Comparison of ENCODE assay signal across 1 cellular context in the genomic region with DNA sequence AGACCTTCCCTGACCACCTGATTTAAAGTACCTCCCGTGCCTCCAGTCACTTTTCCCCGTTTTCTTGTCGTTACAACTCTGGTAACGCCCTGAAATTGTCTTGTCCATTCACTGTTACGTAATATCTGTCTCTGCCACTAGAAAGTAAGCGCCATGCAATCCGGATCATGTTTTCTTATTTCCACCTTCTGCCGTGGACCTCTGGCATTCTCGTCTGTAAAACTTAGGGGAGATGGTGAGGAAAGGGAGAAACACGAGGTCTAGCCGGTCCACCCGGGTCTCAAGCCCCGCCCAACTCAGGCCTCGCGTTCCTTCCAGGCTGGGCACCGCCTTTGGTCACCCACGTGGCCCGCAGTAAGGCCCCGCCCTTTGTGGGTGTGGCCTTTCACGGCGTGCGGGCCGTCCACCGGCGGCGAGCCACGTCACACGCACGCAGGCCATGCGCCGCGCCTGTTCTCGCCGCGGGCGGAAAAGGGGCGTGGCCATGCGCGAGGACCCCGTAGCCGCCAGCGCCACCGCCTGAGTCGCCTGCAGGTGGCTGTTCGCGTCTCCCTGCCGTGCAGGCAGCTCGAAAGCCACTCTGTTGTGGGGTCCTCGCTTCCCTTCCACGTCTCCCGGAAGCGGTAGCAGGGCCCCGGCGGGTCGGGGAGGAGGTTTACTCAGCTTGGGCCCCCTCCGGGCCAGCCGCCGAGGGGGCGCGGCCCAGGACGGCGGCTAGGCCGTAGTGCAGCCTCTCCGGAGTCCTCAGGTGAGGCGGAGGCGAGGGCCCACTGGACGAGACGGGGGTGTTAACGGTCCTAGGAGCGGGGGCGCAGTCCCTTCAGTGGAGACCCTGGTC.
TF ChIP-seq lines count a peak whose summit lies in the region.

A gene with protein sequence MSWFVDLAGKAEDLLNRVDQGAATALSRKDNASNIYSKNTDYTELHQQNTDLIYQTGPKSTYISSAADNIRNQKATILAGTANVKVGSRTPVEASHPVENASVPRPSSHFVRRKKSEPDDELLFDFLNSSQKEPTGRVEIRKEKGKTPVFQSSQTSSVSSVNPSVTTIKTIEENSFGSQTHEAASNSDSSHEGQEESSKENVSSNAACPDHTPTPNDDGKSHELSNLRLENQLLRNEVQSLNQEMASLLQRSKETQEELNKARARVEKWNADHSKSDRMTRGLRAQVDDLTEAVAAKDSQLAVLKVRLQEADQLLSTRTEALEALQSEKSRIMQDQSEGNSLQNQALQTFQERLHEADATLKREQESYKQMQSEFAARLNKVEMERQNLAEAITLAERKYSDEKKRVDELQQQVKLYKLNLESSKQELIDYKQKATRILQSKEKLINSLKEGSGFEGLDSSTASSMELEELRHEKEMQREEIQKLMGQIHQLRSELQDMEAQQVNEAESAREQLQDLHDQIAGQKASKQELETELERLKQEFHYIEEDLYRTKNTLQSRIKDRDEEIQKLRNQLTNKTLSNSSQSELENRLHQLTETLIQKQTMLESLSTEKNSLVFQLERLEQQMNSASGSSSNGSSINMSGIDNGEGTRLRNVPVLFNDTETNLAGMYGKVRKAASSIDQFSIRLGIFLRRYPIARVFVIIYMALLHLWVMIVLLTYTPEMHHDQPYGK (plus strand): TSS at position 597 of the 838 bp plus-strand sequence. CDS start 3,133 bp downstream, outside the sequence.

TF ChIP-seq in K562, 482 proteins besides CTCF, POLR2A, EP300 and RAD21 (continued from another document and continues in another):
- TF ChIP-seq CREB1 (IDR thresholded peaks at IDR 0.05) (peak; percentile 91), CREB1 (CRISPR knock-in tag; IDR thresholded peaks at IDR 0.05) (peak; percentile 95), CCNT2 (IDR thresholded peaks at IDR 0.05; ENCODE audit: borderline replicate concordance, extremely low read depth, insufficient read length, low read depth, low read length) (peak; percentile 82), SIN3A (IDR thresholded peaks at IDR 0.05; ENCODE audit: borderline replicate concordance in 2 of 2, control insufficient read depth in 1 of 2, low read depth in 2 of 2, low read length in 2 of 2) (peak; percentile 60 to 88; a peak in 3 of 4 replicates), PCBP1 (IDR thresholded peaks at IDR 0.05; ENCODE audit: low read depth, low read length, poor library complexity, severe bottlenecking) (peak; percentile 54), ZNF589 (CRISPR knock-in tag; IDR thresholded peaks at IDR 0.05; ENCODE audit: low read depth) (0 out of 2 replicates have a peak, but pooled peaks have one; percentile 28), BRD9 (IDR thresholded peaks at IDR 0.05; ENCODE audit: low read depth, partially characterized antibody) (peak; percentile 54), HDAC2 (IDR thresholded peaks at IDR 0.05) (0 out of 2 replicates have a peak, but pooled peaks have one; percentile 16), PHF8 (IDR thresholded peaks at IDR 0.05; ENCODE audit: borderline replicate concordance, low read length) (peak; percentile 83; the same call in 1 of the 2 replicates), ESRRB (CRISPR knock-in tag; IDR thresholded peaks at IDR 0.05; ENCODE audit: borderline replicate concordance) (0 out of 2 replicates have a peak, but pooled peaks have one; percentile 13), LCOR (CRISPR knock-in tag; IDR thresholded peaks at IDR 0.05) (0 out of 2 replicates have a peak, but pooled peaks have one; percentile 54), TEAD4 (IDR thresholded peaks at IDR 0.05; ENCODE audit: low read length) (peak; percentile 10; the same call in 1 of the 2 replicates), TEAD4 (CRISPR knock-in tag; IDR thresholded peaks at IDR 0.05; ENCODE audit: borderline replicate concordance) (no peak), NCOR1 (IDR thresholded peaks at IDR 0.05) (peak; percentile 9; the same call in 1 of the 2 replicates), JUN (IDR thresholded peaks at IDR 0.05; ENCODE audit: borderline replicate concordance, low read depth, low read length) (peak; percentile 35; the same call in 1 of the 2 replicates), JUN (CRISPR knock-in tag; IDR thresholded peaks at IDR 0.05; ENCODE audit: borderline replicate concordance) (no peak), FIP1L1 (IDR thresholded peaks at IDR 0.05; ENCODE audit: low read depth, low read length, poor library complexity, severe bottlenecking) (peak; percentile 69), SP1 (CRISPR knock-in tag; IDR thresholded peaks at IDR 0.05) (peak; percentile 99), ELF2 (CRISPR knock-in tag; IDR thresholded peaks at IDR 0.05) (peak; percentile 92), PHF20 (IDR thresholded peaks at IDR 0.05; ENCODE audit: partially characterized antibody) (peak; percentile 72), C11orf30 (IDR thresholded peaks at IDR 0.05; ENCODE audit: low read depth) (no peak), PURB (CRISPR knock-in tag; IDR thresholded peaks at IDR 0.05; ENCODE audit: low read depth) (no peak), EP400 (IDR thresholded peaks at IDR 0.05) (peak; percentile 90), KLF6 (CRISPR knock-in tag; IDR thresholded peaks at IDR 0.05; ENCODE audit: borderline replicate concordance) (peak; percentile 30; the same call in 1 of the 2 replicates), TBL1XR1 (IDR thresholded peaks at IDR 0.05; ENCODE audit: low read length in 2 of 2) (peak in 1 of 2 experiments; percentile 30; a peak in 1 of 4 replicates), CTBP1 (IDR thresholded peaks at IDR 0.05; ENCODE audit: borderline replicate concordance) (peak; percentile 37; the same call in 1 of the 2 replicates), CBFB (CRISPR knock-in tag; IDR thresholded peaks at IDR 0.05) (0 out of 2 replicates have a peak, but pooled peaks have one; percentile 28), HCFC1 (IDR thresholded peaks at IDR 0.05; ENCODE audit: low read depth, low read length) (peak; percentile 75), CHD2 (IDR thresholded peaks at IDR 0.05; ENCODE audit: low read depth, low read length) (peak; percentile 54), CBX1 (IDR thresholded peaks at IDR 0.05; ENCODE audit: low read depth) (0 out of 2 replicates have a peak, but pooled peaks have one; percentile 50), CEBPG (CRISPR knock-in tag; IDR thresholded peaks at IDR 0.05) (peak; percentile 74; the same call in 1 of the 2 replicates), CEBPG (tag; conservative IDR thresholded peaks at IDR 0.05 in 1 of 2, IDR thresholded peaks at IDR 0.05 in 1 of 2) (peak; percentile 86 to 93), ARNT (IDR thresholded peaks at IDR 0.05) (no peak), HDAC1 (IDR thresholded peaks at IDR 0.05) (peak in 1 of 2 experiments; percentile 16; a peak in 2 of 4 replicates), ZNF766 (CRISPR knock-in tag; conservative IDR thresholded peaks at IDR 0.05) (0 out of 2 replicates have a peak, but pooled peaks have one; percentile 48)
- TF ChIP-seq, protein P1, sequence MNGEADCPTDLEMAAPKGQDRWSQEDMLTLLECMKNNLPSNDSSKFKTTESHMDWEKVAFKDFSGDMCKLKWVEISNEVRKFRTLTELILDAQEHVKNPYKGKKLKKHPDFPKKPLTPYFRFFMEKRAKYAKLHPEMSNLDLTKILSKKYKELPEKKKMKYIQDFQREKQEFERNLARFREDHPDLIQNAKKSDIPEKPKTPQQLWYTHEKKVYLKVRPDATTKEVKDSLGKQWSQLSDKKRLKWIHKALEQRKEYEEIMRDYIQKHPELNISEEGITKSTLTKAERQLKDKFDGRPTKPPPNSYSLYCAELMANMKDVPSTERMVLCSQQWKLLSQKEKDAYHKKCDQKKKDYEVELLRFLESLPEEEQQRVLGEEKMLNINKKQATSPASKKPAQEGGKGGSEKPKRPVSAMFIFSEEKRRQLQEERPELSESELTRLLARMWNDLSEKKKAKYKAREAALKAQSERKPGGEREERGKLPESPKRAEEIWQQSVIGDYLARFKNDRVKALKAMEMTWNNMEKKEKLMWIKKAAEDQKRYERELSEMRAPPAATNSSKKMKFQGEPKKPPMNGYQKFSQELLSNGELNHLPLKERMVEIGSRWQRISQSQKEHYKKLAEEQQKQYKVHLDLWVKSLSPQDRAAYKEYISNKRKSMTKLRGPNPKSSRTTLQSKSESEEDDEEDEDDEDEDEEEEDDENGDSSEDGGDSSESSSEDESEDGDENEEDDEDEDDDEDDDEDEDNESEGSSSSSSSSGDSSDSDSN (IDR thresholded peaks at IDR 0.05; ENCODE audit: borderline replicate concordance in 1 of 2, low read depth in 2 of 2, low read length in 2 of 2), result 0 out of 4 replicates have a peak, but pooled peaks of 1 of the 2 experiments have one; percentile 38
- TF ChIP-seq, protein P2, sequence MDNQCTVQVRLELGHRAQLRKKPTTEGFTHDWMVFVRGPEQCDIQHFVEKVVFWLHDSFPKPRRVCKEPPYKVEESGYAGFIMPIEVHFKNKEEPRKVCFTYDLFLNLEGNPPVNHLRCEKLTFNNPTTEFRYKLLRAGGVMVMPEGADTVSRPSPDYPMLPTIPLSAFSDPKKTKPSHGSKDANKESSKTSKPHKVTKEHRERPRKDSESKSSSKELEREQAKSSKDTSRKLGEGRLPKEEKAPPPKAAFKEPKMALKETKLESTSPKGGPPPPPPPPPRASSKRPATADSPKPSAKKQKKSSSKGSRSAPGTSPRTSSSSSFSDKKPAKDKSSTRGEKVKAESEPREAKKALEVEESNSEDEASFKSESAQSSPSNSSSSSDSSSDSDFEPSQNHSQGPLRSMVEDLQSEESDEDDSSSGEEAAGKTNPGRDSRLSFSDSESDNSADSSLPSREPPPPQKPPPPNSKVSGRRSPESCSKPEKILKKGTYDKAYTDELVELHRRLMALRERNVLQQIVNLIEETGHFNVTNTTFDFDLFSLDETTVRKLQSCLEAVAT (IDR thresholded peaks at IDR 0.05), result peak in 1 of 2 experiments; percentile 75; a peak in 2 of 4 replicates
- TF ChIP-seq, protein P3, sequence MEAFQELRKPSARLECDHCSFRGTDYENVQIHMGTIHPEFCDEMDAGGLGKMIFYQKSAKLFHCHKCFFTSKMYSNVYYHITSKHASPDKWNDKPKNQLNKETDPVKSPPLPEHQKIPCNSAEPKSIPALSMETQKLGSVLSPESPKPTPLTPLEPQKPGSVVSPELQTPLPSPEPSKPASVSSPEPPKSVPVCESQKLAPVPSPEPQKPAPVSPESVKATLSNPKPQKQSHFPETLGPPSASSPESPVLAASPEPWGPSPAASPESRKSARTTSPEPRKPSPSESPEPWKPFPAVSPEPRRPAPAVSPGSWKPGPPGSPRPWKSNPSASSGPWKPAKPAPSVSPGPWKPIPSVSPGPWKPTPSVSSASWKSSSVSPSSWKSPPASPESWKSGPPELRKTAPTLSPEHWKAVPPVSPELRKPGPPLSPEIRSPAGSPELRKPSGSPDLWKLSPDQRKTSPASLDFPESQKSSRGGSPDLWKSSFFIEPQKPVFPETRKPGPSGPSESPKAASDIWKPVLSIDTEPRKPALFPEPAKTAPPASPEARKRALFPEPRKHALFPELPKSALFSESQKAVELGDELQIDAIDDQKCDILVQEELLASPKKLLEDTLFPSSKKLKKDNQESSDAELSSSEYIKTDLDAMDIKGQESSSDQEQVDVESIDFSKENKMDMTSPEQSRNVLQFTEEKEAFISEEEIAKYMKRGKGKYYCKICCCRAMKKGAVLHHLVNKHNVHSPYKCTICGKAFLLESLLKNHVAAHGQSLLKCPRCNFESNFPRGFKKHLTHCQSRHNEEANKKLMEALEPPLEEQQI (IDR thresholded peaks at IDR 0.05), result peak; percentile 82
- TF ChIP-seq, protein P4, sequence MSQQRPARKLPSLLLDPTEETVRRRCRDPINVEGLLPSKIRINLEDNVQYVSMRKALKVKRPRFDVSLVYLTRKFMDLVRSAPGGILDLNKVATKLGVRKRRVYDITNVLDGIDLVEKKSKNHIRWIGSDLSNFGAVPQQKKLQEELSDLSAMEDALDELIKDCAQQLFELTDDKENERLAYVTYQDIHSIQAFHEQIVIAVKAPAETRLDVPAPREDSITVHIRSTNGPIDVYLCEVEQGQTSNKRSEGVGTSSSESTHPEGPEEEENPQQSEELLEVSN (IDR thresholded peaks at IDR 0.05; ENCODE audit: borderline replicate concordance in 1 of 2, extremely low read depth in 1 of 2, insufficient read depth in 1 of 2, insufficient read length in 1 of 2, low read depth in 1 of 2, low read length in 1 of 2, poor library complexity in 1 of 2, severe bottlenecking in 1 of 2), result peak; percentile 91 to 93
- TF ChIP-seq, protein P5, sequence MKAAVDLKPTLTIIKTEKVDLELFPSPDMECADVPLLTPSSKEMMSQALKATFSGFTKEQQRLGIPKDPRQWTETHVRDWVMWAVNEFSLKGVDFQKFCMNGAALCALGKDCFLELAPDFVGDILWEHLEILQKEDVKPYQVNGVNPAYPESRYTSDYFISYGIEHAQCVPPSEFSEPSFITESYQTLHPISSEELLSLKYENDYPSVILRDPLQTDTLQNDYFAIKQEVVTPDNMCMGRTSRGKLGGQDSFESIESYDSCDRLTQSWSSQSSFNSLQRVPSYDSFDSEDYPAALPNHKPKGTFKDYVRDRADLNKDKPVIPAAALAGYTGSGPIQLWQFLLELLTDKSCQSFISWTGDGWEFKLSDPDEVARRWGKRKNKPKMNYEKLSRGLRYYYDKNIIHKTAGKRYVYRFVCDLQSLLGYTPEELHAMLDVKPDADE (conservative IDR thresholded peaks at IDR 0.05; ENCODE audit: control insufficient read depth, low read depth, low read length), result peak; percentile 65; the same call in 1 of the 2 replicates
- TF ChIP-seq, protein P6, sequence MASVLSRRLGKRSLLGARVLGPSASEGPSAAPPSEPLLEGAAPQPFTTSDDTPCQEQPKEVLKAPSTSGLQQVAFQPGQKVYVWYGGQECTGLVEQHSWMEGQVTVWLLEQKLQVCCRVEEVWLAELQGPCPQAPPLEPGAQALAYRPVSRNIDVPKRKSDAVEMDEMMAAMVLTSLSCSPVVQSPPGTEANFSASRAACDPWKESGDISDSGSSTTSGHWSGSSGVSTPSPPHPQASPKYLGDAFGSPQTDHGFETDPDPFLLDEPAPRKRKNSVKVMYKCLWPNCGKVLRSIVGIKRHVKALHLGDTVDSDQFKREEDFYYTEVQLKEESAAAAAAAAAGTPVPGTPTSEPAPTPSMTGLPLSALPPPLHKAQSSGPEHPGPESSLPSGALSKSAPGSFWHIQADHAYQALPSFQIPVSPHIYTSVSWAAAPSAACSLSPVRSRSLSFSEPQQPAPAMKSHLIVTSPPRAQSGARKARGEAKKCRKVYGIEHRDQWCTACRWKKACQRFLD (CRISPR knock-in tag; IDR thresholded peaks at IDR 0.05), result peak; percentile 56; the same call in 1 of the 2 replicates
- TF ChIP-seq, protein P7, sequence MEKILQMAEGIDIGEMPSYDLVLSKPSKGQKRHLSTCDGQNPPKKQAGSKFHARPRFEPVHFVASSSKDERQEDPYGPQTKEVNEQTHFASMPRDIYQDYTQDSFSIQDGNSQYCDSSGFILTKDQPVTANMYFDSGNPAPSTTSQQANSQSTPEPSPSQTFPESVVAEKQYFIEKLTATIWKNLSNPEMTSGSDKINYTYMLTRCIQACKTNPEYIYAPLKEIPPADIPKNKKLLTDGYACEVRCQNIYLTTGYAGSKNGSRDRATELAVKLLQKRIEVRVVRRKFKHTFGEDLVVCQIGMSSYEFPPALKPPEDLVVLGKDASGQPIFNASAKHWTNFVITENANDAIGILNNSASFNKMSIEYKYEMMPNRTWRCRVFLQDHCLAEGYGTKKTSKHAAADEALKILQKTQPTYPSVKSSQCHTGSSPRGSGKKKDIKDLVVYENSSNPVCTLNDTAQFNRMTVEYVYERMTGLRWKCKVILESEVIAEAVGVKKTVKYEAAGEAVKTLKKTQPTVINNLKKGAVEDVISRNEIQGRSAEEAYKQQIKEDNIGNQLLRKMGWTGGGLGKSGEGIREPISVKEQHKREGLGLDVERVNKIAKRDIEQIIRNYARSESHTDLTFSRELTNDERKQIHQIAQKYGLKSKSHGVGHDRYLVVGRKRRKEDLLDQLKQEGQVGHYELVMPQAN (IDR thresholded peaks at IDR 0.05; ENCODE audit: borderline replicate concordance), result peak; percentile 62; the same call in 1 of the 2 replicates
